Comparison of ENCODE assay signal across 12 cellular contexts in the genomic region with DNA sequence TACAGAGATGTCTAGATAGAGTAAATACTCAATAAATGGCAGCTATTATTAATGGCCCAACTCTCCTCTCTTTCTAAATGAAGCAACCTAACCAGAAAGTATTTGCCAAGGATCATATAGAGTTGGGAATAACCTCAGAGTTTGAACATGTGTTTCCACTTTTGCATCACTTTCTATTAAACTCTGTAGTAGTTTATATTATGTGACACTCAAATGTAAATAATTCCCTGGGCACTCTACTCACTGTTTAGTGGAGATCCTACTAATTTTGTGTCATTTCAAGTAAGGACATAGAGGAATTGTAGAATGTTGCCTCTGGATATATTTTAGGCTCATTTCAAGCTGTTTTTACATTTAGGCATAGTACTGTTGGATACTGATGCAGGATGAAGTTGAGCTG.
"Had no signal": no experiment of that assay in that cellular context is flagged by ENCODE, and none has a peak within 500 bp of the region (broad histone marks: within the 10 kb centered on the region; RNA-seq: fewer than 3 reads in every experiment).

No MANE protein-coding gene starts in this region.

- H3K27me3 ChIP-seq: foreskin keratinocyte, tibial artery had no signal

- H3K27ac ChIP-seq: skin epidermis, tibial artery had no signal

- H3K9me3 Mint-ChIP-seq: endodermal cell had no signal

- H3K4me1 ChIP-seq: tibial artery had no signal

- H3K36me3 ChIP-seq: tibial artery had no signal

- H3K4me1 Mint-ChIP-seq: activated CD8-positive, alpha-beta memory T cell treated with anti-CD3 and anti-CD28 coated beads, Interleukin-2, amount 10 ng/mL, durations not matched to agents 7 days and 5 days; natural killer cell; T-helper 17 cell had no signal

- H3K36me3 Mint-ChIP-seq: activated CD8-positive, alpha-beta memory T cell treated with anti-CD3 and anti-CD28 coated beads, Interleukin-2, amount 10 ng/mL, durations not matched to agents 7 days and 5 days; activated naive CD8-positive, alpha-beta T cell; natural killer cell had no signal

- H3K27ac Mint-ChIP-seq: activated CD8-positive, alpha-beta memory T cell treated with anti-CD3 and anti-CD28 coated beads, Interleukin-2, amount 10 ng/mL, durations not matched to agents 7 days and 5 days; activated naive CD8-positive, alpha-beta T cell; activated T-cell treated with anti-CD3 and anti-CD28 coated beads, Interleukin-2, amount 50 U/mL, for 24 hours; endodermal cell; natural killer cell; T-helper 17 cell had no signal

- H3K4me3 Mint-ChIP-seq: activated CD8-positive, alpha-beta memory T cell treated with anti-CD3 and anti-CD28 coated beads, Interleukin-2, amount 10 ng/mL, durations not matched to agents 7 days and 5 days; activated naive CD8-positive, alpha-beta T cell; activated T-cell treated with anti-CD3 and anti-CD28 coated beads, Interleukin-2, amount 50 U/mL, for 24 hours; endodermal cell; natural killer cell; T-helper 17 cell had no signal

- H3K4me3 ChIP-seq: skin epidermis, tibial artery had no signal

- H3K9me3 ChIP-seq: tibial artery had no signal

- H3K27me3 Mint-ChIP-seq: activated CD8-positive, alpha-beta memory T cell treated with anti-CD3 and anti-CD28 coated beads, Interleukin-2, amount 10 ng/mL, durations not matched to agents 7 days and 5 days; activated naive CD8-positive, alpha-beta T cell; activated T-cell treated with anti-CD3 and anti-CD28 coated beads, Interleukin-2, amount 50 U/mL, for 24 hours; T-helper 17 cell had no signal

- DNase-seq: activated CD8-positive, alpha-beta memory T cell treated with anti-CD3 and anti-CD28 coated beads, Interleukin-2, amount 10 ng/mL, durations not matched to agents 7 days and 5 days; activated effector memory CD4-positive, alpha-beta T cell treated with anti-CD3 and anti-CD28 coated beads, Interleukin-2, amount 50 U/mL, for 16 hours; activated T-cell treated with anti-CD3 and anti-CD28 coated beads, Interleukin-2, amount 50 U/mL, for 24 hours; endodermal cell; left colon; natural killer cell; occipital lobe; T-helper 17 cell; tibial artery had no signal
